Comparison of ENCODE assay signal across 11 cellular contexts in genomic region chr5:143205386-143205785, GRCh38.
DNase-seq lines count a peak whose midpoint lies in the region; ATAC-seq and TF ChIP-seq lines count a peak whose summit lies in the region.
"Had no signal": no experiment of that assay in that cellular context is flagged by ENCODE, and none has a peak within 500 bp of the region (broad histone marks: within the 10 kb centered on the region; RNA-seq: fewer than 3 reads in every experiment).

No MANE protein-coding gene starts in this region.

- no peak overlapping the region for H2AFZ ChIP-seq in KMS-11 (ENCODE audit: low read depth)

- no peaks in the 10 kb centered on the region for H3K27me3 Mint-ChIP-seq in central memory CD8-positive, alpha-beta T cell
- peaks cover 19% of the 10 kb centered on the region for H3K27me3 Mint-ChIP-seq in nephron progenitor cell (ENCODE audit: low read depth, poor library complexity)

- H3K27me3 ChIP-seq in BLaER1 treated with 17β-estradiol and CSF1 and Interleukin-3, amounts not matched to agents 10 nM and 100 nM = no peaks in the 10 kb centered on the region
- H3K27me3 ChIP-seq in KMS-11 (ENCODE audit: insufficient read depth, low read depth) = no peaks in the 10 kb centered on the region

- H3K79me2 ChIP-seq in KMS-11 (ENCODE audit: insufficient read depth, low read depth) = no peaks in the 10 kb centered on the region

- H3K4me2 ChIP-seq in BLaER1 treated with 17β-estradiol and CSF1 and Interleukin-3, amounts not matched to agents 10 nM and 100 nM = peak overlapping the region in 8 of 11 experiments; percentile 23 to 71 (median 48); a peak in 11 of 22 replicates
- H3K4me2 ChIP-seq in KMS-11 = peak overlapping the region; percentile 40; the same call in 1 of the 2 replicates

- H3K9me3 ChIP-seq in BLaER1 treated with 17β-estradiol and CSF1 and Interleukin-3, amounts not matched to agents 10 nM and 100 nM (replicated peaks in 1 of 11) = peaks cover 9 to 28% (median 13%) of the 10 kb centered on the region in 11 experiments; a peak in 19 of 22 replicates

- H3K4me3 Mint-ChIP-seq in central memory CD8-positive, alpha-beta T cell = no peak overlapping the region
- H3K4me3 Mint-ChIP-seq in nephron progenitor cell = no peak overlapping the region

- H3K4me3 ChIP-seq in BLaER1 treated with 17β-estradiol and CSF1 and Interleukin-3, amounts not matched to agents 10 nM and 100 nM = no peak overlapping the region
- no peak overlapping the region for H3K4me3 ChIP-seq in KMS-11 (IDR thresholded peaks at IDR 0.05; ENCODE audit: insufficient read depth, low read depth, low read length)

- intact Hi-C loops in posterior cingulate gyrus (cut with DNase I) = no loop called here

- peak overlapping the region in 1 of 11 experiments; percentile 25; a peak in 1 of 22 replicates for H3K27ac ChIP-seq in BLaER1 treated with 17β-estradiol and CSF1 and Interleukin-3, amounts not matched to agents 10 nM and 100 nM
- no peak overlapping the region for H3K27ac ChIP-seq in KMS-11

- H3K4me1 Mint-ChIP-seq in central memory CD8-positive, alpha-beta T cell = peaks cover 35% of the 10 kb centered on the region
- peaks cover 31% of the 10 kb centered on the region for H3K4me1 Mint-ChIP-seq in nephron progenitor cell

- peak overlapping the region; percentile 41 for H3K27ac Mint-ChIP-seq in central memory CD8-positive, alpha-beta T cell (ENCODE audit: low read depth)
- peak overlapping the region; percentile 42 for H3K27ac Mint-ChIP-seq in nephron progenitor cell

- peaks cover 8 to 29% (median 19%) of the 10 kb centered on the region in 10 experiments for H3K4me1 ChIP-seq in BLaER1 treated with 17β-estradiol and CSF1 and Interleukin-3, amounts not matched to agents 10 nM and 100 nM
- peaks cover 56% of the 10 kb centered on the region for H3K4me1 ChIP-seq in KMS-11 (ENCODE audit: low read depth, poor library complexity, severe bottlenecking)

- peaks cover 0 to 67% (median 9%) of the 10 kb centered on the region in 11 experiments; a peak in 10 of 22 replicates for H3K36me3 ChIP-seq in BLaER1 treated with 17β-estradiol and CSF1 and Interleukin-3, amounts not matched to agents 10 nM and 100 nM
- H3K36me3 ChIP-seq in KMS-11 (ENCODE audit: insufficient read depth) = no peaks in the 10 kb centered on the region

- TF ChIP-seq CTCF in KMS-11 (conservative IDR thresholded peaks at IDR 0.05; ENCODE audit: low read depth, low read length) (no peak), nephron progenitor cell (IDR thresholded peaks at IDR 0.05) (no peak)

- no peak overlapping the region for H3K9ac ChIP-seq in BLaER1 treated with 17β-estradiol and CSF1 and Interleukin-3, amounts not matched to agents 10 nM and 100 nM
- no peak overlapping the region for H3K9ac ChIP-seq in KMS-11

- DNase-seq in central memory CD8-positive, alpha-beta T cell (ENCODE audit: low spot score in 2 of 2) = no peak
- no peak for DNase-seq in nephron progenitor cell
- DNase-seq in GM19240 (ENCODE audit: insufficient read length, low spot score) = no peak
- no peak for DNase-seq in iPS-NIHi7 (ENCODE audit: extremely low spot score)
- DNase-seq in posterior cingulate gyrus = no peak
- DNase-seq in SK-N-DZ (ENCODE audit: low spot score) = no peak
- DNase-seq: NCI-H1092, retina had no signal

- H3K36me3 Mint-ChIP-seq in central memory CD8-positive, alpha-beta T cell (ENCODE audit: insufficient read depth) = peaks cover 2% of the 10 kb centered on the region
- no peaks in the 10 kb centered on the region for H3K36me3 Mint-ChIP-seq in nephron progenitor cell (ENCODE audit: low read depth)

- H4K20me1 ChIP-seq in BLaER1 treated with 17β-estradiol and CSF1 and Interleukin-3, amounts not matched to agents 10 nM and 100 nM = peaks cover 0 to 37% (median 0%) of the 10 kb centered on the region in 11 experiments; a peak in 3 of 22 replicates
- no peaks in the 10 kb centered on the region for H4K20me1 ChIP-seq in KMS-11 (ENCODE audit: insufficient read depth)

- peak; percentile 22 for ATAC-seq in central memory CD8-positive, alpha-beta T cell (replicated peaks; ENCODE audit: extremely low read depth, poor library complexity, severe bottlenecking)
- ATAC-seq: left lobe of liver had no signal

- no peaks in the 10 kb centered on the region for H3K9me3 Mint-ChIP-seq in central memory CD8-positive, alpha-beta T cell
- peaks cover 13% of the 10 kb centered on the region for H3K9me3 Mint-ChIP-seq in nephron progenitor cell
